ENCODE assay signal across 8 cellular contexts in genomic region chr4:107757860-107758476, GRCh38. TPM values are rescaled to one million over a fixed set of nuclear protein-coding genes. Genes with fewer than 3 reads are reported as not detected.
A peak's percentile ranks its signal among the peaks of the same experiment; 100 is the strongest.
DNase-seq lines count a peak whose midpoint lies in the region; ATAC-seq and TF ChIP-seq lines count a peak whose summit lies in the region.

No MANE protein-coding gene starts in this region.

- 31% methylated on average over 2 of the region's 2 CpGs for WGBS in right lobe of liver (ENCODE audit: insufficient coverage, low coverage, low lambda C conversion rate, missing lambda C conversion rate)

- ATAC-seq in right lobe of liver (peak; percentile 52 to 62 (median 57)), HG03025 (IDR thresholded peaks at IDR 0.05; ENCODE audit: low FRiP score, unreplicated experiment) (no peak), HG03108 (IDR thresholded peaks at IDR 0.05; ENCODE audit: unreplicated experiment) (no peak)

- H3K36me3 ChIP-seq in MM.1S (replicated peaks; ENCODE audit: insufficient read depth, low read length) (no peaks in the 10 kb centered on the region), right lobe of liver (no peaks in the 10 kb centered on the region)

- H3K9me3 ChIP-seq in MM.1S (replicated peaks; ENCODE audit: insufficient read depth, low read length) = no peaks in the 10 kb centered on the region
- H3K9me3 ChIP-seq in right lobe of liver = no peaks in the 10 kb centered on the region

- DNase-seq in NCI-H2196 (lab: John Stamatoyannopoulos, UW; ENCODE audit: unreplicated experiment) (peak; percentile 4), NCI-H2196 treated with DMSO at 0.1 percent for 48 hours (lab: John Stamatoyannopoulos, UW; ENCODE audit: unreplicated experiment) (no peak), MM.1S (peak; percentile 75), astrocyte of the cerebellum (ENCODE audit: low read depth) (peak; percentile 13), right lobe of liver (no peak), NCI-H1436 treated with DMSO at 0.1 percent for 48 hours (lab: John Stamatoyannopoulos, UW) (no peak)

- H3K9ac ChIP-seq in MM.1S (ENCODE audit: low read length) = no peak overlapping the region

- no peaks in the 10 kb centered on the region for H3K9me2 ChIP-seq in MM.1S (replicated peaks; ENCODE audit: insufficient read depth, low read length)

- in situ Hi-C loops in astrocyte of the cerebellum (cut with HindIII; ENCODE audit: low sequenced_read_pairs) = loop anchor here (10.0 kb wide), 1 partner anchor 147 kb away; no protein-coding TSS in a partner anchor

- no peak overlapping the region for H3K4me2 ChIP-seq in MM.1S (ENCODE audit: low read depth, low read length)

- peaks cover 16% of the 10 kb centered on the region for H3F3A ChIP-seq in MM.1S (ENCODE audit: insufficient read depth, low read length)

- no peaks in the 10 kb centered on the region for H3K79me2 ChIP-seq in MM.1S (ENCODE audit: low read length)

- no peak overlapping the region for H2AFZ ChIP-seq in MM.1S (ENCODE audit: low read length)

- intact Hi-C loops in right lobe of liver (cut with DNase I) = loop anchor here in 1 of 2 donors (10.0 kb wide), 1 partner anchor 147 kb away; no protein-coding TSS in a partner anchor

- H3K4me1 ChIP-seq in MM.1S (ENCODE audit: low read length) = peaks cover 22% of the 10 kb centered on the region
- H3K4me1 ChIP-seq in right lobe of liver = peaks cover 0 to 11% (median 0%) of the 10 kb centered on the region in 4 donors

- TF ChIP-seq CTCF in MM.1S (IDR thresholded peaks at IDR 0.05; ENCODE audit: low read length) (peak; percentile 51), astrocyte of the cerebellum (IDR thresholded peaks at IDR 0.05; ENCODE audit: low read depth, low read length, missing control alignments) (no peak), right lobe of liver (IDR thresholded peaks at IDR 0.05) (peak; percentile 55 to 66 (median 59))

- no peaks in the 10 kb centered on the region for H3K27me3 ChIP-seq in MM.1S (replicated peaks; ENCODE audit: insufficient read depth, low read length)
- H3K27me3 ChIP-seq in right lobe of liver = no peaks in the 10 kb centered on the region

- no peaks in the 10 kb centered on the region for H4K20me1 ChIP-seq in MM.1S (ENCODE audit: insufficient read depth, low read length)

- no peak for TF ChIP-seq POLR2A in right lobe of liver (IDR thresholded peaks at IDR 0.05)

- no peak overlapping the region for H3K27ac ChIP-seq in MM.1S (ENCODE audit: low read length)
- H3K27ac ChIP-seq in right lobe of liver = no peak overlapping the region

- H3K4me3 ChIP-seq in MM.1S (ENCODE audit: low read length) = no peak overlapping the region
- no peak overlapping the region for H3K4me3 ChIP-seq in astrocyte of the cerebellum (ENCODE audit: low read depth, low read length)
- H3K4me3 ChIP-seq in right lobe of liver = no peak overlapping the region

RNA-seq across cellular contexts. Expression of gene PAPSS1, which starts 37.9 kb away (rescaled TPM):
- total RNA-seq in right lobe of liver = 1 to 10 TPM; 3.7 to 7.6 (median 6.8) TPM

Comparison
In these comparisons a context has a peak if more than half of its experiments do, and no peak if none do; other contexts are left out.
1. DNase-seq: peak in NCI-H2196 (single experiment), MM.1S (single experiment) and astrocyte of the cerebellum (single experiment); none in NCI-H2196 treated with DMSO at 0.1 percent for 48 hours (single experiment), right lobe of liver (0 of 3) and NCI-H1436 treated with DMSO at 0.1 percent for 48 hours (single experiment).
2. ATAC-seq: peak in right lobe of liver (4 of 4); none in HG03025 (single experiment) and HG03108 (single experiment).